In genomic region chrX:153632612-153632980, GRCh38 we compare ENCODE assay signal across 9 cellular contexts. TPM values are rescaled to one million over a fixed set of nuclear protein-coding genes. Genes with fewer than 3 reads are reported as not detected.
"Had no signal": no experiment of that assay in that cellular context is flagged by ENCODE, and none has a peak within 500 bp of the region (broad histone marks: within the 10 kb centered on the region; RNA-seq: fewer than 3 reads in every experiment).

No MANE protein-coding gene starts in this region.

- H3K4me3 ChIP-seq: GM23248, HAP-1, K562 had no signal

- H3K27ac ChIP-seq: GM23248, HL-60 had no signal

- DNase-seq: GM23248, GOT3, HFFc6, IMR-90 had no signal

- H3K4me1 ChIP-seq: HAP-1 had no signal

- ATAC-seq: HCT116, K562 had no signal

- H3K36me3 ChIP-seq: HAP-1 had no signal

RNA-seq across cellular contexts. Expression of gene DUSP9, which starts 14.4 kb away (rescaled TPM):
- total RNA-seq: GM23248, HFFc6, HT1080 had no signal
- polyA plus RNA-seq: GM23248 had no signal

RNA-seq across cellular contexts. Expression of gene PNCK, which starts 41.0 kb away (rescaled TPM):
- total RNA-seq: GM23248, HT1080 had no signal
- polyA plus RNA-seq: GM23248 had no signal
